10 cellular contexts compared by ENCODE assay signal in genomic region chr15:89115547-89115946, GRCh38. TPM values are rescaled to one million over a fixed set of nuclear protein-coding genes. Genes with fewer than 3 reads are reported as not detected.
A peak's percentile ranks its signal among the peaks of the same experiment; 100 is the strongest.
DNase-seq lines count a peak whose midpoint lies in the region; ATAC-seq, FAIRE-seq and TF ChIP-seq lines count a peak whose summit lies in the region.
"Had no signal": no experiment of that assay in that cellular context is flagged by ENCODE, and none has a peak within 500 bp of the region (broad histone marks: within the 10 kb centered on the region; RNA-seq: fewer than 3 reads in every experiment).

No MANE protein-coding gene starts in this region.

- H3K9ac ChIP-seq in HUES48 (ENCODE audit: low read depth, low read length) (no peak overlapping the region), endocrine pancreas (ENCODE audit: control insufficient read depth, insufficient read depth, low read length) (peak overlapping the region; percentile 30), Karpas-422 (ENCODE audit: low read length) (no peak overlapping the region)

- peak; percentile 71 to 86 (median 82) for ATAC-seq in pancreas
- ATAC-seq in GM18909 (IDR thresholded peaks at IDR 0.05; ENCODE audit: poor library complexity, unreplicated experiment) = no peak
- ATAC-seq: activated CD8-positive, alpha-beta T cell treated with anti-CD3 and anti-CD28 coated beads, Interleukin-2, amount 10 ng/mL, durations not matched to agents 7 days and 5 days had no signal

- H3K4me3 ChIP-seq in HUES48 (ENCODE audit: low read depth, low read length) (no peak overlapping the region), endocrine pancreas (ENCODE audit: control insufficient read depth, insufficient read depth, low read length) (peak overlapping the region; percentile 37), pancreas (no peak overlapping the region), Karpas-422 (ENCODE audit: low read length) (no peak overlapping the region)

- H3K36me3 ChIP-seq in HUES48 (ENCODE audit: control insufficient read depth, insufficient read depth, low read length) (peaks cover 19% of the 10 kb centered on the region), endocrine pancreas (ENCODE audit: control insufficient read depth, insufficient read depth, low read length) (no peaks in the 10 kb centered on the region), pancreas (peaks cover 0 to 16% (median 0%) of the 10 kb centered on the region in 3 donors), Karpas-422 (ENCODE audit: insufficient read depth, low read length) (peaks cover 5% of the 10 kb centered on the region; the same call in 1 of the 2 replicates)

- H3K9me2 ChIP-seq in Karpas-422 (replicated peaks; ENCODE audit: insufficient read depth, low read length) = no peaks in the 10 kb centered on the region

- peak overlapping the region; percentile 26 for H3K27ac ChIP-seq in HUES48 (ENCODE audit: low read depth, low read length)
- H3K27ac ChIP-seq in pancreas = peak overlapping the region; percentile 36 to 94 (median 80)
- H3K27ac ChIP-seq in Karpas-422 (ENCODE audit: low read length) = no peak overlapping the region

- no peak overlapping the region for H3K4me2 ChIP-seq in Karpas-422 (ENCODE audit: low read depth, low read length, poor library complexity, severe bottlenecking)

- H3K9me3 ChIP-seq in HUES48 (ENCODE audit: control insufficient read depth, insufficient read depth, low read length) (no peaks in the 10 kb centered on the region), endocrine pancreas (ENCODE audit: control insufficient read depth, low read length) (no peaks in the 10 kb centered on the region), pancreas (no peaks in the 10 kb centered on the region), Karpas-422 (ENCODE audit: low read length) (no peaks in the 10 kb centered on the region)

- intact Hi-C loops in pancreas (cut with DNase I) = no loop called here

- no peak for TF ChIP-seq POLR2A in GM12891 (IDR thresholded peaks at IDR 0.05; ENCODE audit: low read depth, low read length)

- DNase-seq in NCI-H69 (lab: John Stamatoyannopoulos, UW) (peak; percentile 94), pancreas (peak; percentile 67 to 90 (median 82)), RCC 7860 (ENCODE audit: low spot score) (no peak), GM12891 (ENCODE audit: insufficient read length, low spot score) (no peak), Karpas-422 (no peak)
- DNase-seq: activated CD8-positive, alpha-beta T cell treated with anti-CD3 and anti-CD28 coated beads, Interleukin-2, amount 10 ng/mL, durations not matched to agents 7 days and 5 days; DND-41 had no signal

- H3K79me2 ChIP-seq in Karpas-422 (ENCODE audit: low read length) = peaks cover 30% of the 10 kb centered on the region

- H3K27me3 ChIP-seq in HUES48 (ENCODE audit: control insufficient read depth, insufficient read depth, low read length) (no peaks in the 10 kb centered on the region), endocrine pancreas (ENCODE audit: control insufficient read depth, insufficient read depth, low read length) (no peaks in the 10 kb centered on the region), pancreas (no peaks in the 10 kb centered on the region), Karpas-422 (ENCODE audit: low read length) (no peaks in the 10 kb centered on the region)

- FAIRE-seq in pancreas (lab: Jason Lieb, UNC) (no peak), RCC 7860 (lab: Jason Lieb, UNC) (no peak), GM12891 (lab: Jason Lieb, UNC) (no peak)

- 12 to 21% methylated on average over 5 of the region's 5 CpGs for WGBS in pancreas, 2 donors

- H4K20me1 ChIP-seq in Karpas-422 (ENCODE audit: insufficient read depth, low read depth, low read length) = no peaks in the 10 kb centered on the region

- no peak overlapping the region for H2AFZ ChIP-seq in Karpas-422 (ENCODE audit: low read length)

- H3K4me1 ChIP-seq in HUES48 (ENCODE audit: control insufficient read depth, insufficient read depth, low read length) = peaks cover 28% of the 10 kb centered on the region
- peaks cover 39% of the 10 kb centered on the region for H3K4me1 ChIP-seq in endocrine pancreas (ENCODE audit: control insufficient read depth, insufficient read depth, low read length)
- H3K4me1 ChIP-seq in pancreas = peaks cover 71 to 82% (median 77%) of the 10 kb centered on the region in 3 donors
- peaks cover 14% of the 10 kb centered on the region for H3K4me1 ChIP-seq in Karpas-422 (ENCODE audit: low read length)

- TF ChIP-seq CTCF in pancreas (IDR thresholded peaks at IDR 0.05) = no peak

TF ChIP-seq in GM12891, 5 proteins besides CTCF, POLR2A, EP300 and RAD21:
- TF ChIP-seq POU2F2 (IDR thresholded peaks at IDR 0.05; ENCODE audit: low read depth, low read length) = no peak
- TF ChIP-seq TAF1 (IDR thresholded peaks at IDR 0.05; ENCODE audit: low read depth, low read length) = no peak
- TF ChIP-seq POLR2AphosphoS5 (IDR thresholded peaks at IDR 0.05; ENCODE audit: low read depth, low read length) = no peak
- TF ChIP-seq PAX5 (IDR thresholded peaks at IDR 0.05; ENCODE audit: insufficient read depth, low read length, severe bottlenecking) = no peak
- TF ChIP-seq SPI1 (IDR thresholded peaks at IDR 0.05; ENCODE audit: low read depth, low read length) = no peak

RNA-seq across cellular contexts. Expression of gene ABHD2, which starts 27.3 kb away (rescaled TPM):
- total RNA-seq in pancreas = 100 to 1,000 TPM; 104 to 151 (median 132) TPM
- 10 to 100 TPM in 1 of 2 donors, 1 to 10 TPM in 1; 7.9 to 16.2 TPM for polyA plus RNA-seq in pancreas
- polyA plus RNA-seq in GM12891 (2012; ENCODE audit: low read depth, missing spikeins) = 5.7 TPM
- total RNA-seq in Karpas-422 (2014; rRNA removed; shearing (Covaris generic); ENCODE audit: low replicate concordance) = 28.3 and 43.6 TPM in 2 replicates

Comparison
In these comparisons a context has a peak if more than half of its experiments do, and no peak if none do; other contexts are left out.
1. DNase-seq: peak in NCI-H69 (single experiment) and pancreas (6 of 6); none in RCC 7860 (single experiment), GM12891 (single experiment) and Karpas-422 (single experiment).